25 cellular contexts compared by ENCODE assay signal in the genomic region with DNA sequence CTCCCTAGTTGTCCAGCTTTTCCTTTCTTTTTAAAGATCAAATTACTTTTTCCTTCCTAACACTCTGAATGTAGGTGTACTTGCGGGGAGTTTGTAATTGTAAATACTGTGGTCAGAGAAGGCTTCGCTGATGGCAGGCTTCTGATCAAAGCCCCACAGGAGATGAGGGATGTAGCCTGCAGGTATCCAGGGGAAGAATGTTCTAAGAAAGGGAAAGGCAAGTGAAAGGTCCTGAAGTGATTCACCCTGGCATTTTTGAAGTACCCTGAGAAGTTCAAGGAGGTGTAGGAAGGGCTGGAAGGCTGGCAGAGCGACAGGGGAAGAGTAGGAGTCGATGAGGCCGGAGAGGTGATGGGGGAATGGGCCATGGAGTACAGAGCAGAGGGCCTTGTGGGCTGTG. TPM values are rescaled to one million over a fixed set of nuclear protein-coding genes. Genes with fewer than 3 reads are reported as not detected.
DNase-seq lines count a peak whose midpoint lies in the region; TF ChIP-seq lines count a peak whose summit lies in the region.
"Had no signal": no experiment of that assay in that cellular context is flagged by ENCODE, and none has a peak within 500 bp of the region (broad histone marks: within the 10 kb centered on the region; RNA-seq: fewer than 3 reads in every experiment).

No MANE protein-coding gene starts in this region.

- H3K79me2 ChIP-seq in osteoblast (ENCODE audit: insufficient read depth, low read length) (no peaks in the 10 kb centered on the region), Karpas-422 (ENCODE audit: low read length) (no peaks in the 10 kb centered on the region)

- no peaks in the 10 kb centered on the region for H3K9me3 Mint-ChIP-seq in T-helper 2 cell treated with Interferon-gamma antibody and Interleukin-4, amounts not matched to agents 5 μg/mL and 100 μg/mL, for 36 hours
- no peaks in the 10 kb centered on the region for H3K9me3 Mint-ChIP-seq in activated naive CD8-positive, alpha-beta T cell treated with anti-CD3 and anti-CD28 coated beads for 36 hours
- H3K9me3 Mint-ChIP-seq: naive thymus-derived CD8-positive, alpha-beta T cell had no signal

- no peak overlapping the region for H3K4me2 ChIP-seq in osteoblast (ENCODE audit: insufficient read depth, low read length)
- no peak overlapping the region for H3K4me2 ChIP-seq in Karpas-422 (ENCODE audit: low read depth, low read length, poor library complexity, severe bottlenecking)
- H3K4me2 ChIP-seq: PC-9, smooth muscle cell had no signal

- H3K27ac Mint-ChIP-seq in T-helper 2 cell treated with Interferon-gamma antibody and Interleukin-4, amounts not matched to agents 5 μg/mL and 100 μg/mL, for 36 hours: peak overlapping the region; percentile 7
- peak overlapping the region; percentile 84 for H3K27ac Mint-ChIP-seq in activated naive CD8-positive, alpha-beta T cell treated with anti-CD3 and anti-CD28 coated beads for 36 hours

- H3K4me3 Mint-ChIP-seq in T-helper 2 cell treated with Interferon-gamma antibody and Interleukin-4, amounts not matched to agents 5 μg/mL and 100 μg/mL, for 36 hours: no peak overlapping the region
- no peak overlapping the region for H3K4me3 Mint-ChIP-seq in activated naive CD8-positive, alpha-beta T cell treated with anti-CD3 and anti-CD28 coated beads for 36 hours
- H3K4me3 Mint-ChIP-seq: naive thymus-derived CD8-positive, alpha-beta T cell had no signal

- peaks cover 37% of the 10 kb centered on the region for H3K4me1 Mint-ChIP-seq in T-helper 2 cell treated with Interferon-gamma antibody and Interleukin-4, amounts not matched to agents 5 μg/mL and 100 μg/mL, for 36 hours (ENCODE audit: low read depth)
- peaks cover 51% of the 10 kb centered on the region for H3K4me1 Mint-ChIP-seq in activated naive CD8-positive, alpha-beta T cell treated with anti-CD3 and anti-CD28 coated beads for 36 hours

- H3K36me3 Mint-ChIP-seq in T-helper 2 cell treated with Interferon-gamma antibody and Interleukin-4, amounts not matched to agents 5 μg/mL and 100 μg/mL, for 36 hours (ENCODE audit: low read depth): no peaks in the 10 kb centered on the region
- no peaks in the 10 kb centered on the region for H3K36me3 Mint-ChIP-seq in activated naive CD8-positive, alpha-beta T cell treated with anti-CD3 and anti-CD28 coated beads for 36 hours
- H3K36me3 Mint-ChIP-seq: naive thymus-derived CD8-positive, alpha-beta T cell had no signal

- H4K20me1 ChIP-seq in osteoblast (ENCODE audit: insufficient read depth, low read length) (no peaks in the 10 kb centered on the region), Karpas-422 (ENCODE audit: insufficient read depth, low read depth, low read length) (no peaks in the 10 kb centered on the region)

- H3K4me3 ChIP-seq in osteoblast (ENCODE audit: insufficient read depth, low read length) (no peak overlapping the region), Karpas-422 (ENCODE audit: low read length) (no peak overlapping the region)
- H3K4me3 ChIP-seq: PC-9, SK-N-MC, smooth muscle cell, suprapubic skin had no signal

- H3K4me1 ChIP-seq in osteoblast (ENCODE audit: insufficient read depth, low read length) (peaks cover 51% of the 10 kb centered on the region), Karpas-422 (ENCODE audit: low read length) (no peaks in the 10 kb centered on the region)

- H2AFZ ChIP-seq in osteoblast (ENCODE audit: low read length) (peak overlapping the region; percentile 16), Karpas-422 (ENCODE audit: low read length) (no peak overlapping the region)
- H2AFZ ChIP-seq: PC-9 had no signal

- H3K9me3 ChIP-seq in osteoblast (ENCODE audit: low read depth, low read length): no peaks in the 10 kb centered on the region
- H3K9me3 ChIP-seq in Karpas-422 (ENCODE audit: low read length): no peaks in the 10 kb centered on the region
- H3K9me3 ChIP-seq: BE2C, suprapubic skin had no signal

- no peaks in the 10 kb centered on the region for H3K27me3 ChIP-seq in osteoblast (ENCODE audit: insufficient read depth, low read length)
- no peaks in the 10 kb centered on the region for H3K27me3 ChIP-seq in Karpas-422 (ENCODE audit: low read length)
- H3K27me3 ChIP-seq: BE2C, suprapubic skin had no signal

- no peaks in the 10 kb centered on the region for H3K9me2 ChIP-seq in Karpas-422 (replicated peaks; ENCODE audit: insufficient read depth, low read length)

- H3K27ac ChIP-seq in osteoblast (ENCODE audit: low read depth, low read length) (peak overlapping the region; percentile 76), Karpas-422 (ENCODE audit: low read length) (no peak overlapping the region)
- H3K27ac ChIP-seq: 22Rv1, PC-9, SK-N-MC, suprapubic skin had no signal

- H3K36me3 ChIP-seq in osteoblast (ENCODE audit: insufficient read depth, low read length): no peaks in the 10 kb centered on the region
- H3K36me3 ChIP-seq in Karpas-422 (ENCODE audit: insufficient read depth, low read length): no peaks in the 10 kb centered on the region
- H3K36me3 ChIP-seq: BE2C, suprapubic skin had no signal

- DNase-seq in T-helper 2 cell treated with Interferon-gamma antibody and Interleukin-4, amounts not matched to agents 5 μg/mL and 100 μg/mL, for 36 hours (ENCODE audit: low spot score): no peak
- DNase-seq in T-helper 2 cell (no peak), Daoy (ENCODE audit: low read depth) (peak; percentile 21), osteoblast (ENCODE audit: insufficient read length, low spot score, missing footprints) (no peak), NCI-H2227 (lab: John Stamatoyannopoulos, UW; ENCODE audit: unreplicated experiment) (no peak), HT-29 (ENCODE audit: low spot score) (no peak), Karpas-422 (no peak)
- DNase-seq in activated naive CD8-positive, alpha-beta T cell treated with anti-CD3 and anti-CD28 coated beads for 36 hours: no peak
- DNase-seq: activated CD4-positive, alpha-beta T cell treated with anti-CD3 and anti-CD28 coated beads for 1 hour; BE2C; central memory CD4-positive, alpha-beta T cell; effector CD8-positive, alpha-beta T cell; Kasumi-1; naive thymus-derived CD8-positive, alpha-beta T cell; NCI-H1105 treated with DMSO at 0.1 percent for 48 hours; NCI-H82; PC-9; posterior cingulate gyrus had no signal

- H3K9ac ChIP-seq in Karpas-422 (ENCODE audit: low read length): no peak overlapping the region

- no peaks in the 10 kb centered on the region for H3K27me3 Mint-ChIP-seq in T-helper 2 cell treated with Interferon-gamma antibody and Interleukin-4, amounts not matched to agents 5 μg/mL and 100 μg/mL, for 36 hours (ENCODE audit: low read depth)
- H3K27me3 Mint-ChIP-seq in activated naive CD8-positive, alpha-beta T cell treated with anti-CD3 and anti-CD28 coated beads for 36 hours: no peaks in the 10 kb centered on the region
- H3K27me3 Mint-ChIP-seq: naive thymus-derived CD8-positive, alpha-beta T cell had no signal

- TF ChIP-seq CTCF in osteoblast (IDR thresholded peaks at IDR 0.05; ENCODE audit: extremely low read depth, low read depth, low read length): no peak

RNA-seq across cellular contexts. Expression of a gene that starts 38.2 kb away (rescaled TPM):
- not detected in 2 replicates for total RNA-seq in Daoy (2014; rRNA removed; shearing (Covaris generic))
- total RNA-seq in activated naive CD8-positive, alpha-beta T cell treated with anti-CD3 and anti-CD28 coated beads for 36 hours: under 1 TPM; 0.19 to 0.30 TPM
- total RNA-seq in osteoblast: 6.8 and 6.9 TPM in 2 replicates
- not detected in 2 replicates for total RNA-seq in HT-29 (2014; rRNA removed; shearing (Covaris generic))
- total RNA-seq in Karpas-422 (2014; rRNA removed; shearing (Covaris generic); ENCODE audit: low replicate concordance): 0.25 TPM in 1 of 2 replicates, not detected in the other
- total RNA-seq: fibroblast of lung; G401; HT1080; naive thymus-derived CD8-positive, alpha-beta T cell; PC-9; smooth muscle cell had no signal
